Comparison of ENCODE assay signal across 5 cellular contexts in the genomic region with DNA sequence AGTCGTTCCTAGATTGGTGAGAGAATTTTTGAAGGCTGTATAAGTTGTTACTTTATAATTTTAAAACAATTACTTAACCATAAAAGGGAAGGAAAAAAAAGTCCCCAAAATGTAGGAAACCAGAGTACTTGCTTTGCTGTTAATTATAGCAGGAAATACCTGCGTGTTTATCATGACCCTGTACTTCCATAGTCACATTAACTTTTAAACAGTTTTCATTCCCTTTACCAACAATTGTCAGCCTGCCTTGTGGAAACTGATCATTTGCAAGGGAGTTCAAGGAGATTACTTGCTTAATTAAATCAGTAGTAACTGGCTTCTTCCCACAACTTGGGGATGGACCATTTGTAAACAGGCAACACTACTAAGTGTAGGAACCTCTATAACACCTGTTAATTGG.
"Had no signal": no experiment of that assay in that cellular context is flagged by ENCODE, and none has a peak within 500 bp of the region (broad histone marks: within the 10 kb centered on the region; RNA-seq: fewer than 3 reads in every experiment).

No MANE protein-coding gene starts in this region.

- DNase-seq: GM23248, GOT3, H9, HCEC 1CT, IMR-90 had no signal

- H3K27ac ChIP-seq: GM23248 had no signal
